Comparison of ENCODE assay signal across 1 cellular context in genomic region chr6:167226791-167227190, GRCh38.
TF ChIP-seq lines count a peak whose summit lies in the region.

No MANE protein-coding gene starts in this region.

TF ChIP-seq in K562, 482 proteins besides CTCF, POLR2A, EP300 and RAD21:
- TF ChIP-seq USF2 (CRISPR knock-in tag; IDR thresholded peaks at IDR 0.05) (no peak), HNRNPLL (IDR thresholded peaks at IDR 0.05; ENCODE audit: low read depth, low read length, poor library complexity, severe bottlenecking) (peak; percentile 63), TFAP4 (CRISPR knock-in tag; IDR thresholded peaks at IDR 0.05; ENCODE audit: borderline replicate concordance) (no peak), PRPF4 (IDR thresholded peaks at IDR 0.05; ENCODE audit: insufficient read depth, low read depth, low read length, poor library complexity, severe bottlenecking) (no peak), ZFP91 (CRISPR knock-in tag; IDR thresholded peaks at IDR 0.05) (no peak)
